ENCODE assay signal across 10 cellular contexts in the genomic region with DNA sequence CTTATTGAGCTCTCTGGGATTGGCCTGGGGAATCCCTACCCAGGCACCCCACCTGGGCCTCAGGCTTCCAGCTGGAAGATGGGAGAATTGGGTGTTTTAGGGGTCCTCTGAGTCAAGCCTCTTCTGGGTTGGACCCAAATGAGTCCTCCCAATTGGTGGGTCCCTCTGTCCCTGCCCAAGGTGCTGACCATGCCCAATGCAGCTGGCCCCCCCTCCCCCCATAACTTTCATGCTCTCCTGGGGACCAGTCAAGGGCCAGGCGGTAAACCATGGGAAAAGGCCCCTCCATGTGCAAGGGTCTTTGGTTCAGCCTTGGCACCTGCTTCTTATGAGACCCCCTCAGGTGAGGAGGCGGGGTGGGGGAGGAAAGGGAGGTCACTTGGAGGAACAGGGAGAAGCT. TPM values are rescaled to one million over a fixed set of nuclear protein-coding genes. Genes with fewer than 3 reads are reported as not detected.
"Had no signal": no experiment of that assay in that cellular context is flagged by ENCODE, and none has a peak within 500 bp of the region (broad histone marks: within the 10 kb centered on the region; RNA-seq: fewer than 3 reads in every experiment).

No MANE protein-coding gene starts in this region.

- DNase-seq: GM23248, H9, HCEC 1CT, HFFc6, KBM-7 had no signal

- H2AFZ ChIP-seq: GM23248 had no signal

- H3K4me3 ChIP-seq: GM23248 had no signal

- H3K9ac ChIP-seq: GM23248 had no signal

- H3K36me3 Mint-ChIP-seq: IgD-negative memory B cell had no signal

- H3K9me3 Mint-ChIP-seq: H9, HFFc6, IgD-negative memory B cell had no signal

- ATAC-seq: HepG2 had no signal

- H3K4me3 Mint-ChIP-seq: H9, HFFc6 had no signal

- H3K27ac ChIP-seq: GM23248, HL-60 had no signal

- H3K27ac Mint-ChIP-seq: H9, HFFc6 had no signal

- FAIRE-seq: H1, H54, HepG2 had no signal

RNA-seq across cellular contexts. Expression of a gene that starts 3.4 kb away (rescaled TPM):
- total RNA-seq: HepG2 had no signal
- polyA plus RNA-seq: GM23248, IgD-negative memory B cell had no signal
